Comparison of ENCODE assay signal across 8 cellular contexts in genomic region chr4:47837582-47838294, GRCh38. TPM values are rescaled to one million over a fixed set of nuclear protein-coding genes. Genes with fewer than 3 reads are reported as not detected.
DNase-seq lines count a peak whose midpoint lies in the region; ATAC-seq and TF ChIP-seq lines count a peak whose summit lies in the region.

Gene CORIN, minus strand, starts transcription at chr4:47838067. Its CDS starts 118 bp downstream, at chr4:47837949.

- TF ChIP-seq CTCF in fibroblast of the aortic adventitia (IDR thresholded peaks at IDR 0.05; ENCODE audit: insufficient read depth, low read length) (no peak), omental fat pad (IDR thresholded peaks at IDR 0.05) (no peak)

- no peaks in the 10 kb centered on the region for H3K36me3 Mint-ChIP-seq in activated CD4-positive, alpha-beta memory T cell treated with anti-CD3 and anti-CD28 coated beads, Interleukin-2, amount 10 ng/mL, durations not matched to agents 7 days and 5 days (ENCODE audit: low read depth)

- POLR2A ChIA-PET in activated CD4-positive, alpha-beta memory T cell treated with anti-CD3 and anti-CD28 coated beads, Interleukin-2, amount 10 ng/mL, durations not matched to agents 7 days and 5 days (lab: Charles Lee) = no interaction called here

- H3K9me3 Mint-ChIP-seq in activated CD4-positive, alpha-beta memory T cell treated with anti-CD3 and anti-CD28 coated beads, Interleukin-2, amount 10 ng/mL, durations not matched to agents 7 days and 5 days = no peaks in the 10 kb centered on the region

- peak; percentile 36 for DNase-seq in activated CD4-positive, alpha-beta T cell treated with anti-CD3 and anti-CD28 coated beads for 48 hours
- DNase-seq in activated CD4-positive, alpha-beta T cell treated with anti-CD3 and anti-CD28 coated beads, Interleukin-2, amount 50 U/mL, for 4 hours = no peak
- DNase-seq in activated CD4-positive, alpha-beta memory T cell treated with anti-CD3 and anti-CD28 coated beads, Interleukin-2, amount 10 ng/mL, durations not matched to agents 7 days and 5 days = no peak
- no peak for DNase-seq in fibroblast of the aortic adventitia (ENCODE audit: low read depth)
- no peak for DNase-seq in omental fat pad (ENCODE audit: low spot score)
- DNase-seq in COR-L47 (lab: John Stamatoyannopoulos, UW) = no peak
- DNase-seq in hepatic stellate cell (ENCODE audit: low spot score) = no peak

- H3K4me3 ChIP-seq in fibroblast of the aortic adventitia (ENCODE audit: low read depth, low read length) = peak within 1 kb of the TSS; percentile 67

- peak within 1 kb of the TSS; percentile 74 for H3K4me3 Mint-ChIP-seq in activated CD4-positive, alpha-beta memory T cell treated with anti-CD3 and anti-CD28 coated beads, Interleukin-2, amount 10 ng/mL, durations not matched to agents 7 days and 5 days

- peaks cover 26% of the 10 kb centered on the region for H3K4me1 Mint-ChIP-seq in activated CD4-positive, alpha-beta memory T cell treated with anti-CD3 and anti-CD28 coated beads, Interleukin-2, amount 10 ng/mL, durations not matched to agents 7 days and 5 days

- H3K27me3 Mint-ChIP-seq in activated CD4-positive, alpha-beta memory T cell treated with anti-CD3 and anti-CD28 coated beads, Interleukin-2, amount 10 ng/mL, durations not matched to agents 7 days and 5 days = peaks cover 26% of the 10 kb centered on the region

- no peak within 1 kb of the TSS for H3K27ac Mint-ChIP-seq in activated CD4-positive, alpha-beta memory T cell treated with anti-CD3 and anti-CD28 coated beads, Interleukin-2, amount 10 ng/mL, durations not matched to agents 7 days and 5 days

- ATAC-seq in HG03196 (IDR thresholded peaks at IDR 0.05; ENCODE audit: unreplicated experiment) = peak; percentile 11
- ATAC-seq in omental fat pad (ENCODE audit: low FRiP score) = peak; percentile 42

- CTCF ChIA-PET in activated CD4-positive, alpha-beta memory T cell treated with anti-CD3 and anti-CD28 coated beads, Interleukin-2, amount 10 ng/mL, durations not matched to agents 7 days and 5 days (lab: Charles Lee) = interaction anchor here (0.5 to 4.8 kb wide), 12 partner anchors 11 to 863 kb away, joined by 3 to 39 read pairs (median 8); no protein-coding TSS in a partner anchor

RNA-seq across cellular contexts. Expression of gene CORIN, which starts in this region (rescaled TPM):
- total RNA-seq in activated CD4-positive, alpha-beta memory T cell treated with anti-CD3 and anti-CD28 coated beads, Interleukin-2, amount 10 ng/mL, durations not matched to agents 7 days and 5 days = under 1 TPM in 1 of 2 experiments, not detected in 1; 0.08 TPM
- total RNA-seq in fibroblast of the aortic adventitia (ENCODE audit: low replicate concordance) (under 0.01 and 0.49 TPM in 2 replicates), omental fat pad (under 1 TPM in 2 of 4 donors, not detected in 2; 0.28 to 0.48 TPM)

Comparison
In these comparisons a context has a peak if more than half of its experiments do, and no peak if none do; other contexts are left out.
1. Peak in ATAC-seq in omental fat pad; RNA of the gene not detected or under 1 TPM.